In the genomic region with DNA sequence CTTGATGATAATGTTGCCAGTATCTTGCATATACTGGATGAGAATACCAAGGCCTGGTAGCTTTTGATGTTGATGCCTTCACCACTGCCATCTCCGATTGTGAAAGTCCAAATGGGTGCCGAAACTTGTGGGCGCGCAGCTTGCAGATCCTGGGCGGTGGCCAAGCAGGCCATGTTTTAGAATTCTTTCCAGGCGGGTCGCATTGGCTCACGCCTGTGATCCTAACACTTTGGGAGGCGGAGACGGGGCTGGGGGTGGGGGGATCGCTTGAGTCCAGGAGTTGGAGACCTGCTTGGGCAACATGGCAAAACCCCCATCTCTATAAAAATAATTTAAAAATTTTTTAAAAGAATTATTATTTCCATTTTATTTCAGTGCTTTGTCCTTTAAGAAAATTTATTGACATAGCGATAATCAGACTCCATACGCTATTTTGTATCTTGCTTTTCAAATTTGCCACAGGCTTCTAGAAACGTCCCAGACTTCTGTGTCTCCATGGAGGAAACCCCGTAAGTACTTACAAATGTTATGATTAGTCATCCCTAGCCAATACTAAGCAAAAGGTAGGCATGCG, we compare ENCODE assay signal across 1 cellular context.
TF ChIP-seq lines count a peak whose summit lies in the region.

No MANE protein-coding gene starts in this region.

TF ChIP-seq in K562, 482 proteins besides CTCF, POLR2A, EP300 and RAD21 (continued from another document):
- peak; percentile 64 for TF ChIP-seq NFE2 (IDR thresholded peaks at IDR 0.05; ENCODE audit: low read depth)
- peak; percentile 55 for TF ChIP-seq MAFG (tag; conservative IDR thresholded peaks at IDR 0.05)
- no peak for TF ChIP-seq GABPA (tag; conservative IDR thresholded peaks at IDR 0.05; ENCODE audit: low read depth)
- TF ChIP-seq, protein P1, sequence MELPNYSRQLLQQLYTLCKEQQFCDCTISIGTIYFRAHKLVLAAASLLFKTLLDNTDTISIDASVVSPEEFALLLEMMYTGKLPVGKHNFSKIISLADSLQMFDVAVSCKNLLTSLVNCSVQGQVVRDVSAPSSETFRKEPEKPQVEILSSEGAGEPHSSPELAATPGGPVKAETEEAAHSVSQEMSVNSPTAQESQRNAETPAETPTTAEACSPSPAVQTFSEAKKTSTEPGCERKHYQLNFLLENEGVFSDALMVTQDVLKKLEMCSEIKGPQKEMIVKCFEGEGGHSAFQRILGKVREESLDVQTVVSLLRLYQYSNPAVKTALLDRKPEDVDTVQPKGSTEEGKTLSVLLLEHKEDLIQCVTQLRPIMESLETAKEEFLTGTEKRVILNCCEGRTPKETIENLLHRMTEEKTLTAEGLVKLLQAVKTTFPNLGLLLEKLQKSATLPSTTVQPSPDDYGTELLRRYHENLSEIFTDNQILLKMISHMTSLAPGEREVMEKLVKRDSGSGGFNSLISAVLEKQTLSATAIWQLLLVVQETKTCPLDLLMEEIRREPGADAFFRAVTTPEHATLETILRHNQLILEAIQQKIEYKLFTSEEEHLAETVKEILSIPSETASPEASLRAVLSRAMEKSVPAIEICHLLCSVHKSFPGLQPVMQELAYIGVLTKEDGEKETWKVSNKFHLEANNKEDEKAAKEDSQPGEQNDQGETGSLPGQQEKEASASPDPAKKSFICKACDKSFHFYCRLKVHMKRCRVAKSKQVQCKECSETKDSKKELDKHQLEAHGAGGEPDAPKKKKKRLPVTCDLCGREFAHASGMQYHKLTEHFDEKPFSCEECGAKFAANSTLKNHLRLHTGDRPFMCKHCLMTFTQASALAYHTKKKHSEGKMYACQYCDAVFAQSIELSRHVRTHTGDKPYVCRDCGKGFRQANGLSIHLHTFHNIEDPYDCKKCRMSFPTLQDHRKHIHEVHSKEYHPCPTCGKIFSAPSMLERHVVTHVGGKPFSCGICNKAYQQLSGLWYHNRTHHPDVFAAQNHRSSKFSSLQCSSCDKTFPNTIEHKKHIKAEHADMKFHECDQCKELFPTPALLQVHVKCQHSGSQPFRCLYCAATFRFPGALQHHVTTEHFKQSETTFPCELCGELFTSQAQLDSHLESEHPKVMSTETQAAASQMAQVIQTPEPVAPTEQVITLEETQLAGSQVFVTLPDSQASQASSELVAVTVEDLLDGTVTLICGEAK (IDR thresholded peaks at IDR 0.05): peak; percentile 72; the same call in 1 of the 2 replicates
- TF ChIP-seq, protein P1 (CRISPR knock-in tag; IDR thresholded peaks at IDR 0.05): no peak
- TF ChIP-seq ZNF696 (CRISPR knock-in tag; conservative IDR thresholded peaks at IDR 0.05): no peak; the same call in 1 of the 2 replicates
- TF ChIP-seq, protein P2, sequence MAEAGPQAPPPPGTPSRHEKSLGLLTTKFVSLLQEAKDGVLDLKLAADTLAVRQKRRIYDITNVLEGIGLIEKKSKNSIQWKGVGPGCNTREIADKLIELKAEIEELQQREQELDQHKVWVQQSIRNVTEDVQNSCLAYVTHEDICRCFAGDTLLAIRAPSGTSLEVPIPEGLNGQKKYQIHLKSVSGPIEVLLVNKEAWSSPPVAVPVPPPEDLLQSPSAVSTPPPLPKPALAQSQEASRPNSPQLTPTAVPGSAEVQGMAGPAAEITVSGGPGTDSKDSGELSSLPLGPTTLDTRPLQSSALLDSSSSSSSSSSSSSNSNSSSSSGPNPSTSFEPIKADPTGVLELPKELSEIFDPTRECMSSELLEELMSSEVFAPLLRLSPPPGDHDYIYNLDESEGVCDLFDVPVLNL (CRISPR knock-in tag; IDR thresholded peaks at IDR 0.05; ENCODE audit: low read depth): no peak
- no peak for TF ChIP-seq ETV5 (CRISPR knock-in tag; IDR thresholded peaks at IDR 0.05; ENCODE audit: low read depth)
- TF ChIP-seq ASH1L (IDR thresholded peaks at IDR 0.05; ENCODE audit: borderline replicate concordance, low read depth, partially characterized antibody): peak; percentile 47
- TF ChIP-seq ZNF324 (CRISPR knock-in tag; IDR thresholded peaks at IDR 0.05): 0 out of 2 replicates have a peak, but pooled peaks have one; percentile 10
- peak in 1 of 2 experiments; percentile 51; a peak in 2 of 4 replicates for TF ChIP-seq ARNT (IDR thresholded peaks at IDR 0.05)
- TF ChIP-seq, protein P3, sequence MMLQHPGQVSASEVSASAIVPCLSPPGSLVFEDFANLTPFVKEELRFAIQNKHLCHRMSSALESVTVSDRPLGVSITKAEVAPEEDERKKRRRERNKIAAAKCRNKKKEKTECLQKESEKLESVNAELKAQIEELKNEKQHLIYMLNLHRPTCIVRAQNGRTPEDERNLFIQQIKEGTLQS (IDR thresholded peaks at IDR 0.05): peak; percentile 76
- TF ChIP-seq, protein P3 (CRISPR knock-in tag; conservative IDR thresholded peaks at IDR 0.05): no peak
- peak; percentile 53 for TF ChIP-seq TAF9B (IDR thresholded peaks at IDR 0.05; ENCODE audit: partially characterized antibody)
- TF ChIP-seq BRD9 (IDR thresholded peaks at IDR 0.05; ENCODE audit: low read depth, partially characterized antibody): peak; percentile 37
- TF ChIP-seq CC2D1A (IDR thresholded peaks at IDR 0.05): 0 out of 2 replicates have a peak, but pooled peaks have one; percentile 23
- no peak for TF ChIP-seq SMARCB1 (IDR thresholded peaks at IDR 0.05; ENCODE audit: insufficient read length, low read depth)
- TF ChIP-seq ELF1 (tag; IDR thresholded peaks at IDR 0.05): no peak
- no peak for TF ChIP-seq MECOM (CRISPR knock-in tag; IDR thresholded peaks at IDR 0.05)
- peak; percentile 81; the same call in 1 of the 2 replicates for TF ChIP-seq ELF2 (CRISPR knock-in tag; IDR thresholded peaks at IDR 0.05)
- TF ChIP-seq FOXK2 (conservative IDR thresholded peaks at IDR 0.05 in 1 of 2, IDR thresholded peaks at IDR 0.05 in 1 of 2; ENCODE audit: low read depth in 2 of 2): no peak
- TF ChIP-seq ETV1 (tag; conservative IDR thresholded peaks at IDR 0.05; ENCODE audit: low read depth): peak; percentile 17; the same call in 1 of the 2 replicates
- peak in 1 of 2 experiments; percentile 60; a peak in 2 of 4 replicates for TF ChIP-seq FOXA3 (CRISPR knock-in tag; conservative IDR thresholded peaks at IDR 0.05 in 1 of 2, IDR thresholded peaks at IDR 0.05 in 1 of 2)
- TF ChIP-seq, protein P4, sequence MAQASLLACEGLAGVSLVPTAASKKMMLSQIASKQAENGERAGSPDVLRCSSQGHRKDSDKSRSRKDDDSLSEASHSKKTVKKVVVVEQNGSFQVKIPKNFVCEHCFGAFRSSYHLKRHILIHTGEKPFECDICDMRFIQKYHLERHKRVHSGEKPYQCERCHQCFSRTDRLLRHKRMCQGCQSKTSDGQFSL (CRISPR knock-in tag; IDR thresholded peaks at IDR 0.05): no peak
- TF ChIP-seq, protein P4 (tag; IDR thresholded peaks at IDR 0.05): no peak
- TF ChIP-seq C11orf30 (IDR thresholded peaks at IDR 0.05; ENCODE audit: low read depth): peak; percentile 67
- TF ChIP-seq, protein P5, sequence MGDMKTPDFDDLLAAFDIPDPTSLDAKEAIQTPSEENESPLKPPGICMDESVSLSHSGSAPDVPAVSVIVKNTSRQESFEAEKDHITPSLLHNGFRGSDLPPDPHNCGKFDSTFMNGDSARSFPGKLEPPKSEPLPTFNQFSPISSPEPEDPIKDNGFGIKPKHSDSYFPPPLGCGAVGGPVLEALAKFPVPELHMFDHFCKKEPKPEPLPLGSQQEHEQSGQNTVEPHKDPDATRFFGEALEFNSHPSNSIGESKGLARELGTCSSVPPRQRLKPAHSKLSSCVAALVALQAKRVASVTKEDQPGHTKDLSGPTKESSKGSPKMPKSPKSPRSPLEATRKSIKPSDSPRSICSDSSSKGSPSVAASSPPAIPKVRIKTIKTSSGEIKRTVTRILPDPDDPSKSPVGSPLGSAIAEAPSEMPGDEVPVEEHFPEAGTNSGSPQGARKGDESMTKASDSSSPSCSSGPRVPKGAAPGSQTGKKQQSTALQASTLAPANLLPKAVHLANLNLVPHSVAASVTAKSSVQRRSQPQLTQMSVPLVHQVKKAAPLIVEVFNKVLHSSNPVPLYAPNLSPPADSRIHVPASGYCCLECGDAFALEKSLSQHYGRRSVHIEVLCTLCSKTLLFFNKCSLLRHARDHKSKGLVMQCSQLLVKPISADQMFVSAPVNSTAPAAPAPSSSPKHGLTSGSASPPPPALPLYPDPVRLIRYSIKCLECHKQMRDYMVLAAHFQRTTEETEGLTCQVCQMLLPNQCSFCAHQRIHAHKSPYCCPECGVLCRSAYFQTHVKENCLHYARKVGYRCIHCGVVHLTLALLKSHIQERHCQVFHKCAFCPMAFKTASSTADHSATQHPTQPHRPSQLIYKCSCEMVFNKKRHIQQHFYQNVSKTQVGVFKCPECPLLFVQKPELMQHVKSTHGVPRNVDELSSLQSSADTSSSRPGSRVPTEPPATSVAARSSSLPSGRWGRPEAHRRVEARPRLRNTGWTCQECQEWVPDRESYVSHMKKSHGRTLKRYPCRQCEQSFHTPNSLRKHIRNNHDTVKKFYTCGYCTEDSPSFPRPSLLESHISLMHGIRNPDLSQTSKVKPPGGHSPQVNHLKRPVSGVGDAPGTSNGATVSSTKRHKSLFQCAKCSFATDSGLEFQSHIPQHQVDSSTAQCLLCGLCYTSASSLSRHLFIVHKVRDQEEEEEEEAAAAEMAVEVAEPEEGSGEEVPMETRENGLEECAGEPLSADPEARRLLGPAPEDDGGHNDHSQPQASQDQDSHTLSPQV (IDR thresholded peaks at IDR 0.05): peak; percentile 74
